In the genomic region with DNA sequence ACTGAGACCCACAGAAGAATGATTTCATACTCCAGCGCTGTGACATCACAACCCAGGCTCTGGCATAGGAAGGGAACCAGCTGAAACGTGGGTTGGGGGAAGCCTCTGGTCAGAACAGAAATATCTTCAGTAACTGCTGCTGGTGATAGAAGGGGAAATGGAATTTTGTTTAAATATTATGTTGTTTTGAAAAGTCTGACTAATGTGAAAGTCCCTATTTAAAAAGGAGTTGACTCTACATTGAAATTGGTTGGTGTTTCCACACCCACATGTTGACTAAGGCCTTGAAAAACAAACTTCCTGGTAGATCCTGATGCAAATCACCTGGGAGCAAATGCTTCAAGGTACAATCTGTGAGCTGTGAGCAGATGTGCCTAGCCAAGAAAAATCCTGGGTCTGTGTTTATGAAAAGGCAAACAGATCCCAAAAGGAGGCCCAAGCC, we compare ENCODE assay signal across 18 cellular contexts. TPM values are rescaled to one million over a fixed set of nuclear protein-coding genes. Genes with fewer than 3 reads are reported as not detected.
A peak's percentile ranks its signal among the peaks of the same experiment; 100 is the strongest.
DNase-seq lines count a peak whose midpoint lies in the region; ATAC-seq, FAIRE-seq and TF ChIP-seq lines count a peak whose summit lies in the region.
"Had no signal": no experiment of that assay in that cellular context is flagged by ENCODE, and none has a peak within 500 bp of the region (broad histone marks: within the 10 kb centered on the region; RNA-seq: fewer than 3 reads in every experiment).

No MANE protein-coding gene starts in this region.

- H3K4me3 Mint-ChIP-seq in endothelial cell (ENCODE audit: unreplicated experiment), result no peak overlapping the region
- H3K4me3 Mint-ChIP-seq: activated CD8-positive, alpha-beta T cell treated with anti-CD3 and anti-CD28 coated beads for 36 hours; activated naive CD4-positive, alpha-beta T cell treated with anti-CD3 and anti-CD28 coated beads, Interleukin-2, amount 50 U/mL, for 24 hours; mesothelial cell of epicardium had no signal

- no peaks in the 10 kb centered on the region for H3K9me3 Mint-ChIP-seq in endothelial cell (ENCODE audit: unreplicated experiment)
- H3K9me3 Mint-ChIP-seq: activated naive CD4-positive, alpha-beta T cell treated with anti-CD3 and anti-CD28 coated beads, Interleukin-2, amount 50 U/mL, for 24 hours had no signal

- no peaks in the 10 kb centered on the region; the same call in 2 of the 3 replicates for H3K9me3 ChIP-seq in A549
- no peaks in the 10 kb centered on the region for H3K9me3 ChIP-seq in body of pancreas
- H3K9me3 ChIP-seq in liver (ENCODE audit: control insufficient read depth in 4 of 4, low read length in 3 of 4), result no peaks in the 10 kb centered on the region
- H3K9me3 ChIP-seq: HAP-1, heart left ventricle, right atrium auricular region, tibial artery had no signal

- peaks cover 17% of the 10 kb centered on the region for H3K4me1 ChIP-seq in A549
- H3K4me1 ChIP-seq in body of pancreas, result peaks cover 23% of the 10 kb centered on the region
- H3K4me1 ChIP-seq in liver (ENCODE audit: control insufficient read depth in 4 of 4, insufficient read depth in 4 of 4, low read length in 3 of 4), result peaks cover 8 to 50% (median 32%) of the 10 kb centered on the region in 4 donors

- CTCF ChIA-PET in A549 (lab: Yijun Ruan, JAX), result interaction anchor here (0.8 to 1.6 kb wide), 3 partner anchors 14 to 179 kb away, joined by 3 to 4 read pairs (median 4); no protein-coding TSS in a partner anchor

- no peak for TF ChIP-seq POLR2A in A549 (IDR thresholded peaks at IDR 0.05; ENCODE audit: low read length)
- no peak for TF ChIP-seq POLR2A in body of pancreas (IDR thresholded peaks at IDR 0.05)

- peak overlapping the region; percentile 5 to 26 for H3K9ac ChIP-seq in liver (ENCODE audit: low read depth in 1 of 2, low read length in 2 of 2)

- POLR2A ChIA-PET in A549 (lab: Yijun Ruan, JAX), result no interaction called here

- WGBS in A549 (ENCODE audit: missing lambda C conversion rate), result 46% methylated on average over 2 of the region's 2 CpGs
- WGBS in body of pancreas, 2 donors, result 67 to 75% methylated on average over 2 of the region's 2 CpGs
- 65% methylated on average over 2 of the region's 2 CpGs for WGBS in liver

- H3K27me3 ChIP-seq in body of pancreas (no peaks in the 10 kb centered on the region), liver (ENCODE audit: control insufficient read depth in 4 of 4, insufficient read depth in 4 of 4, low read length in 3 of 4) (no peaks in the 10 kb centered on the region), H7 (ENCODE audit: control insufficient read depth, insufficient read depth, low read length) (no peaks in the 10 kb centered on the region; the same call in 1 of the 2 replicates)
- H3K27me3 ChIP-seq: BE2C, heart left ventricle, right atrium auricular region, tibial artery had no signal

- H3K36me3 ChIP-seq in body of pancreas (replicated peaks in 1 of 2; ENCODE audit: insufficient read depth in 1 of 2, low read depth in 2 of 2), result no peaks in the 10 kb centered on the region
- no peaks in the 10 kb centered on the region for H3K36me3 ChIP-seq in liver (ENCODE audit: control insufficient read depth in 4 of 4, insufficient read depth in 3 of 4, low read depth in 1 of 4, low read length in 3 of 4)
- no peaks in the 10 kb centered on the region for H3K36me3 ChIP-seq in H7 (replicated peaks; ENCODE audit: control insufficient read depth, insufficient read depth, low read length)
- H3K36me3 ChIP-seq: BE2C, HAP-1, heart left ventricle, right atrium auricular region, tibial artery had no signal

- H3K27ac ChIP-seq in A549, result peak overlapping the region; percentile 35 to 61; a peak in 3 of 6 replicates
- H3K27ac ChIP-seq in body of pancreas, result peak overlapping the region; percentile 20 to 77 (median 58)
- H3K27ac ChIP-seq in liver (ENCODE audit: low read depth in 1 of 2, low read length in 2 of 2), result peak overlapping the region; percentile 91 to 92
- H3K27ac ChIP-seq: heart left ventricle, right atrium auricular region had no signal

- H3K36me3 Mint-ChIP-seq in endothelial cell (ENCODE audit: low read depth, unreplicated experiment), result no peaks in the 10 kb centered on the region
- H3K36me3 Mint-ChIP-seq: activated naive CD4-positive, alpha-beta T cell treated with anti-CD3 and anti-CD28 coated beads, Interleukin-2, amount 50 U/mL, for 24 hours; mesothelial cell of epicardium had no signal

- peaks cover 2% of the 10 kb centered on the region for H3K27me3 Mint-ChIP-seq in endothelial cell (ENCODE audit: unreplicated experiment)

- H3K27ac Mint-ChIP-seq in endothelial cell (ENCODE audit: unreplicated experiment), result no peak overlapping the region
- H3K27ac Mint-ChIP-seq: activated CD8-positive, alpha-beta T cell treated with anti-CD3 and anti-CD28 coated beads for 36 hours; activated naive CD4-positive, alpha-beta T cell treated with anti-CD3 and anti-CD28 coated beads, Interleukin-2, amount 50 U/mL, for 24 hours; mesothelial cell of epicardium had no signal

- FAIRE-seq in A549 (lab: Jason Lieb, UNC), result no peak

- TF ChIP-seq CTCF in A549 (IDR thresholded peaks at IDR 0.05) (no peak), body of pancreas (IDR thresholded peaks at IDR 0.05) (no peak), liver (IDR thresholded peaks at IDR 0.05; ENCODE audit: low read depth, low read length, missing input control) (no peak), endothelial cell (IDR thresholded peaks at IDR 0.05; ENCODE audit: unreplicated experiment) (no peak)

- ATAC-seq in A549 (peak in 1 of 2 experiments; percentile 52; a peak in 3 of 6 replicates), HG02610 (IDR thresholded peaks at IDR 0.05; ENCODE audit: unreplicated experiment) (peak; percentile 43), body of pancreas (peak; percentile 87)
- ATAC-seq: activated CD8-positive, alpha-beta T cell treated with anti-CD3 and anti-CD28 coated beads for 36 hours; heart left ventricle had no signal

- no peaks in the 10 kb centered on the region for H3K4me1 Mint-ChIP-seq in endothelial cell (ENCODE audit: unreplicated experiment)
- H3K4me1 Mint-ChIP-seq: activated naive CD4-positive, alpha-beta T cell treated with anti-CD3 and anti-CD28 coated beads, Interleukin-2, amount 50 U/mL, for 24 hours had no signal

- H3K4me3 ChIP-seq in A549 (no peak overlapping the region), body of pancreas (no peak overlapping the region), liver (ENCODE audit: low read depth in 1 of 3, low read length in 3 of 3) (no peak overlapping the region), H7 (ENCODE audit: insufficient read depth, low read depth, low read length) (no peak overlapping the region)
- H3K4me3 ChIP-seq: HAP-1, heart left ventricle, right atrium auricular region, tibial artery had no signal

- TF ChIP-seq RAD21 in A549 (conservative IDR thresholded peaks at IDR 0.05 in 1 of 2, IDR thresholded peaks at IDR 0.05 in 1 of 2), result no peak
- peak in 1 of 2 donors; percentile 22 for TF ChIP-seq RAD21 in liver (IDR thresholded peaks at IDR 0.05)

- peak overlapping the region; percentile 32 for H3K4me2 ChIP-seq in A549

- peak in 1 of 2 experiments; percentile 47 for DNase-seq in A549 (ENCODE audit: low read depth in 1 of 2, low spot score in 1 of 2)
- peak in 3 of 4 donors; percentile 30 to 68 (median 34) for DNase-seq in body of pancreas
- DNase-seq in H7, result no peak
- DNase-seq in endothelial cell (ENCODE audit: low spot score), result no peak
- no peak for DNase-seq in NCI-H1930 (lab: John Stamatoyannopoulos, UW)
- no peak for DNase-seq in hepatic stellate cell (ENCODE audit: low spot score)
- DNase-seq: activated CD8-positive, alpha-beta T cell treated with anti-CD3 and anti-CD28 coated beads for 36 hours; BE2C; heart left ventricle; NK-92 treated with Interleukin-12 subunit alpha and Interleukin-12 subunit beta, amount 100 ng/mL, for 24 hours; T-helper 1 cell; tibial artery had no signal

- TF ChIP-seq EP300 in A549 (IDR thresholded peaks at IDR 0.05), result no peak

- intact Hi-C loops in body of pancreas (cut with DNase I), result no loop called here

TF ChIP-seq in A549, 52 proteins besides CTCF, POLR2A, EP300 and RAD21:
- no peak for TF ChIP-seq SMC3 (IDR thresholded peaks at IDR 0.05)

TF ChIP-seq in liver, 16 proteins besides CTCF, POLR2A, EP300 and RAD21 (continues in another document):
- TF ChIP-seq TAF1 (conservative IDR thresholded peaks at IDR 0.05), result no peak
- TF ChIP-seq RXRA (IDR thresholded peaks at IDR 0.05), result peak in 1 of 2 donors; percentile 60
- no peak for TF ChIP-seq HNF4G (IDR thresholded peaks at IDR 0.05)
- TF ChIP-seq HNF4A (conservative IDR thresholded peaks at IDR 0.05), result peak; percentile 77 to 86
- TF ChIP-seq GABPA (IDR thresholded peaks at IDR 0.05 in 1 of 2, conservative IDR thresholded peaks at IDR 0.05 in 1 of 2), result peak in 1 of 2 donors; percentile 56
- TF ChIP-seq, protein P1, sequence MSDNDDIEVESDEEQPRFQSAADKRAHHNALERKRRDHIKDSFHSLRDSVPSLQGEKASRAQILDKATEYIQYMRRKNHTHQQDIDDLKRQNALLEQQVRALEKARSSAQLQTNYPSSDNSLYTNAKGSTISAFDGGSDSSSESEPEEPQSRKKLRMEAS (IDR thresholded peaks at IDR 0.05), result peak; percentile 72
- TF ChIP-seq JUND (IDR thresholded peaks at IDR 0.05), result peak; percentile 47 to 86
- TF ChIP-seq, protein P2, sequence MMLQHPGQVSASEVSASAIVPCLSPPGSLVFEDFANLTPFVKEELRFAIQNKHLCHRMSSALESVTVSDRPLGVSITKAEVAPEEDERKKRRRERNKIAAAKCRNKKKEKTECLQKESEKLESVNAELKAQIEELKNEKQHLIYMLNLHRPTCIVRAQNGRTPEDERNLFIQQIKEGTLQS (IDR thresholded peaks at IDR 0.05), result no peak

RNA-seq across cellular contexts. Expression of a gene that starts 24.5 kb away (rescaled TPM):
- polyA plus RNA-seq in A549 (2011; rRNA removed) (0.06 and 0.11 TPM in 2 replicates), A549 (2017; fragmentation: RNase III; extraction: RNeasy Plus Mini Kit Qiagen cat#74134 plus additional on column Dnase treatment) (not detected in 3 replicates), liver (under 1 TPM in 1 of 2 donors, not detected in 1; 0.05 TPM)
- polyA plus RNA-seq in A549 (2012; cell fraction: cytosol; rRNA removed), result 0.04 TPM in 1 of 2 replicates, not detected in the other
- polyA plus RNA-seq in A549 (2012; cell fraction: nucleus; rRNA removed), result not detected in 2 replicates
- 0.21 TPM in 1 of 2 replicates, not detected in the other for polyA minus RNA-seq in A549 (2011; rRNA and poly(A)+ RNA removed)
- total RNA-seq in body of pancreas (not detected), liver (under 1 TPM in 1 of 2 donors, not detected in 1; 0.19 TPM), endothelial cell (ENCODE audit: unreplicated experiment) (0.18 TPM)
- 0.31 TPM in 1 of 2 replicates, not detected in the other for total RNA-seq in H7 (2014; rRNA removed; shearing (Covaris generic))
- total RNA-seq: activated CD8-positive, alpha-beta T cell treated with anti-CD3 and anti-CD28 coated beads for 36 hours; heart left ventricle; right atrium auricular region had no signal

RNA-seq across cellular contexts. Expression of a gene that starts 48.1 kb away (rescaled TPM):
- polyA plus RNA-seq in A549 (2011; rRNA removed) (0.06 and 0.09 TPM in 2 replicates), A549 (2017; fragmentation: RNase III; extraction: RNeasy Plus Mini Kit Qiagen cat#74134 plus additional on column Dnase treatment) (0.07 to 0.13 TPM (median 0.09 TPM) in 3 replicates), liver (under 1 TPM; 0.03 to 0.06 TPM)
- 0.03 and 0.05 TPM in 2 replicates for polyA plus RNA-seq in A549 (2012; cell fraction: cytosol; rRNA removed)
- polyA plus RNA-seq in A549 (2012; cell fraction: nucleus; rRNA removed), result 0.11 TPM in 2 replicates
- 0.04 and 0.15 TPM in 2 replicates for polyA minus RNA-seq in A549 (2011; rRNA and poly(A)+ RNA removed)
- total RNA-seq in body of pancreas (under 1 TPM in 1 of 2 donors, not detected in 1; 0.33 TPM), liver (under 1 TPM; 0.08 to 0.09 TPM), endothelial cell (ENCODE audit: unreplicated experiment) (1.2 TPM)
- 0.45 and 0.70 TPM in 2 replicates for total RNA-seq in H7 (2014; rRNA removed; shearing (Covaris generic))
- total RNA-seq: activated CD8-positive, alpha-beta T cell treated with anti-CD3 and anti-CD28 coated beads for 36 hours had no signal

Comparison
In these comparisons a context has a peak if more than half of its experiments do, and no peak if none do; other contexts are left out.
1. DNase-seq: peak in body of pancreas (3 of 4); none in H7 (single experiment), endothelial cell (single experiment), NCI-H1930 (0 of 2) and hepatic stellate cell (single experiment).
2. Peak in every context shown above with its lines, with median percentiles within 50 percentile points of each other: H3K27ac ChIP-seq.